ENCODE assay signal across 8 cellular contexts in genomic region chr6:85643530-85644373, GRCh38. TPM values are rescaled to one million over a fixed set of nuclear protein-coding genes. Genes with fewer than 3 reads are reported as not detected.
DNase-seq lines count a peak whose midpoint lies in the region; ATAC-seq, FAIRE-seq and TF ChIP-seq lines count a peak whose summit lies in the region.

No MANE protein-coding gene starts in this region.

- CTCF ChIA-PET in T-cell (lab: Charles Lee), result interaction anchor here (0.6 to 3.8 kb wide), 9 partner anchors 17 to 49 kb away, joined by 3 to 65 read pairs (median 4); no protein-coding TSS in a partner anchor

- H3K4me1 ChIP-seq in astrocyte (ENCODE audit: insufficient read depth, low read length), result peaks cover 20% of the 10 kb centered on the region

- FAIRE-seq in astrocyte (lab: Jason Lieb, UNC), result no peak

- H2AFZ ChIP-seq in astrocyte (ENCODE audit: low read depth, low read length), result peak overlapping the region; percentile 81

- no peaks in the 10 kb centered on the region for H3K9me3 ChIP-seq in astrocyte (ENCODE audit: insufficient read depth, low read depth, low read length)

- H3K79me2 ChIP-seq in astrocyte (ENCODE audit: insufficient read depth, low read length), result peaks cover 40% of the 10 kb centered on the region

- peak; percentile 51 for ATAC-seq in GM18498 (IDR thresholded peaks at IDR 0.05; ENCODE audit: unreplicated experiment)
- peak; percentile 52 for ATAC-seq in HG02870 (IDR thresholded peaks at IDR 0.05; ENCODE audit: unreplicated experiment)
- ATAC-seq in T-cell (replicated peaks in 1 of 4), result peak; percentile 35 to 44 (median 40)

- POLR2A ChIA-PET in T-cell (lab: Charles Lee), result interaction anchor here (0.6 to 10.0 kb wide), 14 partner anchors 20 to 1499 kb away, joined by 3 to 441 read pairs (median 5); partner anchors contain the start of gene SNX14 (in 1 of the 2)

- no peaks in the 10 kb centered on the region for H3K27me3 Mint-ChIP-seq in T-cell
- H3K27me3 Mint-ChIP-seq in astrocyte (ENCODE audit: low read depth, unreplicated experiment), result no peaks in the 10 kb centered on the region

- peak; percentile 27 for DNase-seq in NCI-H1436 treated with DMSO at 0.1 percent for 48 hours (lab: John Stamatoyannopoulos, UW)
- peak in 33 of 34 experiments; percentile 31 to 71 (median 54) for DNase-seq in T-cell
- DNase-seq in astrocyte (ENCODE audit: low read depth), result peak; percentile 92
- peak; percentile 81 to 89 for DNase-seq in hippocampal formation (lab: John Stamatoyannopoulos, UW)
- DNase-seq in retina, result peak; percentile 95
- no peak for DNase-seq in GM19240 (ENCODE audit: insufficient read length, low spot score)

- peak overlapping the region; percentile 99 for H3K27ac ChIP-seq in astrocyte (ENCODE audit: low read depth, low read length)

- peaks cover 17% of the 10 kb centered on the region for H3K36me3 ChIP-seq in astrocyte (ENCODE audit: insufficient read depth, low read length)

- H3K9ac ChIP-seq in astrocyte (ENCODE audit: low read length), result peak overlapping the region; percentile 97

- no peaks in the 10 kb centered on the region for H3K27me3 ChIP-seq in astrocyte (ENCODE audit: insufficient read depth, low read length)

- peaks cover 39% of the 10 kb centered on the region for H4K20me1 ChIP-seq in astrocyte (ENCODE audit: insufficient read depth, low read length)

- peaks cover 39 to 44% (median 43%) of the 10 kb centered on the region in 3 donors for H3K4me1 Mint-ChIP-seq in T-cell
- peaks cover 23% of the 10 kb centered on the region for H3K4me1 Mint-ChIP-seq in astrocyte (ENCODE audit: low read depth, unreplicated experiment)

- H3K4me3 ChIP-seq in astrocyte (ENCODE audit: insufficient read depth, low read depth, low read length), result peak overlapping the region; percentile 67

- H3K9me3 Mint-ChIP-seq in T-cell (no peaks in the 10 kb centered on the region), astrocyte (ENCODE audit: unreplicated experiment) (peaks cover 2% of the 10 kb centered on the region)

- H3K4me3 Mint-ChIP-seq in T-cell, result peak overlapping the region; percentile 87 to 93 (median 91)
- peak overlapping the region; percentile 99 for H3K4me3 Mint-ChIP-seq in astrocyte (ENCODE audit: unreplicated experiment)

- no peak for TF ChIP-seq CTCF in astrocyte (IDR thresholded peaks at IDR 0.05; ENCODE audit: insufficient read depth, low read depth, low read length)

- H3K27ac Mint-ChIP-seq in T-cell, result peak overlapping the region; percentile 97 to 99
- H3K27ac Mint-ChIP-seq in astrocyte (ENCODE audit: unreplicated experiment), result peak overlapping the region; percentile 99

- H3K36me3 Mint-ChIP-seq in T-cell (peaks cover 24% of the 10 kb centered on the region), astrocyte (ENCODE audit: low read depth, unreplicated experiment) (peaks cover 6% of the 10 kb centered on the region)

- peak overlapping the region; percentile 85 for H3K4me2 ChIP-seq in astrocyte (ENCODE audit: low read length)

RNA-seq across cellular contexts. Expression of gene SYNCRIP, which starts 1.1 kb away (rescaled TPM):
- total RNA-seq in T-cell (10 to 100 TPM; 73.5 to 85.1 (median 80.5) TPM), astrocyte (122 and 136 TPM in 2 replicates)

RNA-seq across cellular contexts. Expression of gene SNX14, which starts 50.1 kb away (rescaled TPM):
- total RNA-seq in T-cell, result 10 to 100 TPM; 46.3 to 63.3 (median 53.7) TPM
- 89.5 and 90.5 TPM in 2 replicates for total RNA-seq in astrocyte
